Comparison of ENCODE assay signal across 8 cellular contexts in genomic region chr10:117543245-117543998, GRCh38. TPM values are rescaled to one million over a fixed set of nuclear protein-coding genes. Genes with fewer than 3 reads are reported as not detected.
DNase-seq lines count a peak whose midpoint lies in the region; FAIRE-seq and TF ChIP-seq lines count a peak whose summit lies in the region.

No MANE protein-coding gene starts in this region.

- H3K14ac ChIP-seq in mesenchymal stem cell (ENCODE audit: low read length in 2 of 2), result no peak overlapping the region

- no peak overlapping the region for H4K8ac ChIP-seq in mesenchymal stem cell (ENCODE audit: low read length)

- FAIRE-seq in H54 (lab: Jason Lieb, UNC), result no peak

- H2BK120ac ChIP-seq in mesenchymal stem cell (ENCODE audit: low read depth, low read length), result no peak overlapping the region

- H3K18ac ChIP-seq in mesenchymal stem cell (ENCODE audit: low read depth in 1 of 2, low read length in 2 of 2), result no peak overlapping the region

- H3K23ac ChIP-seq in mesenchymal stem cell (ENCODE audit: low read length in 2 of 2), result peak overlapping the region in 1 of 2 experiments; percentile 85

- H3K9me3 ChIP-seq in mesenchymal stem cell (ENCODE audit: control insufficient read depth, low read length), result no peaks in the 10 kb centered on the region

- H3K4me3 ChIP-seq in mesenchymal stem cell (ENCODE audit: insufficient read depth in 1 of 2, low read depth in 1 of 2, low read length in 2 of 2), result peak overlapping the region in 1 of 2 experiments; percentile 95

- H2BK5ac ChIP-seq in mesenchymal stem cell (ENCODE audit: low read depth, low read length, poor library complexity, severe bottlenecking), result no peak overlapping the region

- peak overlapping the region; percentile 18 for H2AFZ ChIP-seq in mesenchymal stem cell (ENCODE audit: low read depth, low read length)

- H3K4ac ChIP-seq in mesenchymal stem cell (ENCODE audit: low read depth in 1 of 2, low read length in 2 of 2), result no peak overlapping the region

- peaks cover 0 to 11% of the 10 kb centered on the region in 2 experiments for H3K36me3 ChIP-seq in mesenchymal stem cell (ENCODE audit: control insufficient read depth in 1 of 2, insufficient read depth in 2 of 2, low read depth in 1 of 2, low read length in 2 of 2)

- no peak overlapping the region for H2AK5ac ChIP-seq in mesenchymal stem cell (ENCODE audit: low read length, severe bottlenecking)

- H3K27ac ChIP-seq in caudate nucleus (ENCODE audit: low read depth, low read length) (peak overlapping the region; percentile 87), mesenchymal stem cell (ENCODE audit: low read length, poor library complexity, severe bottlenecking) (no peak overlapping the region)

- no peak overlapping the region for H2BK15ac ChIP-seq in mesenchymal stem cell (ENCODE audit: low read depth, poor library complexity, severe bottlenecking)

- H3K9ac ChIP-seq in mesenchymal stem cell (ENCODE audit: low read length), result peak overlapping the region; percentile 100

- peak; percentile 63 for DNase-seq in stimulated activated CD4-positive, alpha-beta T cell treated with anti-CD3 and anti-CD28 coated beads, Interleukin-15, amount 100 ng/mL, for 24 hours
- DNase-seq in stimulated activated CD4-positive, alpha-beta T cell treated with anti-CD3 and anti-CD28 coated beads, Interleukin-4, amount 100 ng/mL, for 1 hour, result no peak
- no peak for DNase-seq in caudate nucleus (lab: John Stamatoyannopoulos, UW)
- DNase-seq in mesenchymal stem cell, result no peak
- no peak for DNase-seq in H54 (ENCODE audit: insufficient read length, low spot score)
- DNase-seq in NCI-H2107 (lab: John Stamatoyannopoulos, UW), result no peak
- no peak for DNase-seq in NOMO-1 treated with dmso at 0.1 percent for 144 hours (lab: John Stamatoyannopoulos, UW; ENCODE audit: unreplicated experiment)
- no peak for DNase-seq in RKO (ENCODE audit: low spot score)

- under 1% methylated on average over 82 of the region's 88 CpGs for WGBS in mesenchymal stem cell

- H3K27me3 ChIP-seq in mesenchymal stem cell (ENCODE audit: control insufficient read depth in 1 of 2, insufficient read depth in 1 of 2, low read length in 2 of 2), result peaks cover 0 to 99% of the 10 kb centered on the region in 2 experiments

- H2BK12ac ChIP-seq in mesenchymal stem cell (ENCODE audit: low read length in 2 of 2), result no peak overlapping the region

- no peak for TF ChIP-seq POLR2A in H54 (IDR thresholded peaks at IDR 0.05; ENCODE audit: low read depth, low read length)

- no peak overlapping the region for H4K91ac ChIP-seq in mesenchymal stem cell (ENCODE audit: low read length)

- H3K79me1 ChIP-seq in mesenchymal stem cell (replicated peaks; ENCODE audit: low read length, poor library complexity, severe bottlenecking), result no peaks in the 10 kb centered on the region

- H3K4me2 ChIP-seq in mesenchymal stem cell (ENCODE audit: low read length, poor library complexity, severe bottlenecking), result peak overlapping the region; percentile 37

- peaks cover 36% of the 10 kb centered on the region for H3K4me1 ChIP-seq in mesenchymal stem cell (ENCODE audit: control insufficient read depth, insufficient read depth, low read depth, low read length)

RNA-seq across cellular contexts. Expression of gene EMX2, which starts 0.9 kb away (rescaled TPM):
- polyA plus RNA-seq in mesenchymal stem cell (2013, experiment 1 of 2), result not detected
- not detected for polyA plus RNA-seq in mesenchymal stem cell (2013, experiment 2 of 2)
